In genomic region chr3:43769097-43769470, GRCh38 we compare ENCODE assay signal across 7 cellular contexts.
DNase-seq lines count a peak whose midpoint lies in the region; ATAC-seq and TF ChIP-seq lines count a peak whose summit lies in the region.

No MANE protein-coding gene starts in this region.

- H3K9me3 Mint-ChIP-seq in stimulated activated memory B cell treated with anti-CD40 and anti-IgM and Interleukin-4, amounts not matched to agents 10 μg/mL and 1 μg/mL and 100 μg/mL, for 72 hours = no peaks in the 10 kb centered on the region

- peak overlapping the region; percentile 10 to 37; a peak in 3 of 4 replicates for H3K4me3 ChIP-seq in HCT116 (replicated peaks in 1 of 2; ENCODE audit: low read depth in 1 of 2, low read length in 2 of 2)
- H3K4me3 ChIP-seq in WI38 (ENCODE audit: low read depth, low read length) = 0 out of 2 replicates have a peak overlapping the region, but pooled peaks have one; percentile 22

- H2AFZ ChIP-seq in HCT116 (ENCODE audit: low read depth, low read length, poor library complexity, severe bottlenecking) = peak overlapping the region; percentile 100

- peaks cover 42% of the 10 kb centered on the region for H3K27me3 Mint-ChIP-seq in stimulated activated memory B cell treated with anti-CD40 and anti-IgM and Interleukin-4, amounts not matched to agents 10 μg/mL and 1 μg/mL and 100 μg/mL, for 72 hours

- H3K27ac Mint-ChIP-seq in stimulated activated memory B cell treated with anti-CD40 and anti-IgM and Interleukin-4, amounts not matched to agents 10 μg/mL and 1 μg/mL and 100 μg/mL, for 72 hours = no peak overlapping the region

- H3K9me3 ChIP-seq in HCT116 (ENCODE audit: control insufficient read depth in 1 of 2, insufficient read depth in 1 of 2, low read depth in 1 of 2, low read length in 2 of 2) = no peaks in the 10 kb centered on the region

- TF ChIP-seq CTCF in HCT116 (IDR thresholded peaks at IDR 0.05 in 2 of 3, conservative IDR thresholded peaks at IDR 0.05 in 1 of 3; ENCODE audit: borderline replicate concordance in 1 of 3, insufficient read depth in 1 of 3, low read depth in 2 of 3, low read length in 2 of 3) (no peak), WI38 (IDR thresholded peaks at IDR 0.05; ENCODE audit: low read depth, low read length) (no peak)

- in situ Hi-C loops in ACHN (cut with HindIII; ENCODE audit: low pct_ligation_motif_present, low pct_unique_long_range_greater_than_20kb, low sequenced_read_pairs) = no loop called here

- BruUV-seq in HCT116 (replicated peaks; lab: Mats Ljungman, UMichigan) = no TSS peak

- no peak for DNase-seq in HCT116 (ENCODE audit: low read depth, low spot score)
- DNase-seq in left colon = no peak
- no peak for DNase-seq in HCEC 1CT
- no peak for DNase-seq in activated naive CD4-positive, alpha-beta T cell treated with Interleukin-2 at 50 U/mL for 16 hours
- no peak for DNase-seq in ACHN

- no peaks in the 10 kb centered on the region for H3K27me3 ChIP-seq in HCT116 (ENCODE audit: insufficient read depth, low read length)

- H3K4me1 Mint-ChIP-seq in stimulated activated memory B cell treated with anti-CD40 and anti-IgM and Interleukin-4, amounts not matched to agents 10 μg/mL and 1 μg/mL and 100 μg/mL, for 72 hours = peaks cover 13% of the 10 kb centered on the region

- ATAC-seq in HCT116 = no peak
- peak; percentile 1 for ATAC-seq in left colon
- no peak for ATAC-seq in stimulated activated memory B cell treated with anti-CD40 and anti-IgM and Interleukin-4, amounts not matched to agents 10 μg/mL and 1 μg/mL and 100 μg/mL, for 72 hours

- no peak for TF ChIP-seq RAD21 in HCT116 (IDR thresholded peaks at IDR 0.05; ENCODE audit: low read depth)

- no peaks in the 10 kb centered on the region for H4K20me1 ChIP-seq in HCT116 (ENCODE audit: insufficient read depth)

- H3K79me2 ChIP-seq in HCT116 (ENCODE audit: insufficient read depth, low read length) = no peaks in the 10 kb centered on the region

- intact Hi-C loops in HCT116 (cut with micrococcal nuclease) (loop anchor here (1.0 kb wide), 2 partner anchors 345 to 429 kb away; no protein-coding TSS in a partner anchor), left colon (cut with DNase I, micrococcal nuclease) (no loop called here)

- peak overlapping the region; percentile 8 for H3K4me3 Mint-ChIP-seq in stimulated activated memory B cell treated with anti-CD40 and anti-IgM and Interleukin-4, amounts not matched to agents 10 μg/mL and 1 μg/mL and 100 μg/mL, for 72 hours

- no peak overlapping the region for H3K27ac ChIP-seq in HCT116 (ENCODE audit: low read depth, low read length)

- no peak overlapping the region for H3K9ac ChIP-seq in HCT116 (ENCODE audit: low read length)

- CTCF ChIA-PET in HCT116 (lab: Charles Lee) = interaction anchor here (0.9 to 1.9 kb wide), 6 partner anchors 10 to 345 kb away, joined by 3 to 6 read pairs (median 4); no protein-coding TSS in a partner anchor

- RAD21 ChIA-PET in HCT116 (lab: Charles Lee; ENCODE audit: low non-redundant PET in 1 of 2, low total read pairs in 2 of 2, uncharacterized antibody in 2 of 2, unreplicated experiment in 2 of 2) = no interaction called here

- peak overlapping the region; percentile 78 for H3K4me2 ChIP-seq in HCT116 (ENCODE audit: low read length)

- no peaks in the 10 kb centered on the region for H3K36me3 Mint-ChIP-seq in stimulated activated memory B cell treated with anti-CD40 and anti-IgM and Interleukin-4, amounts not matched to agents 10 μg/mL and 1 μg/mL and 100 μg/mL, for 72 hours

- H3K4me1 ChIP-seq in HCT116 (ENCODE audit: control insufficient read depth in 1 of 2, insufficient read depth in 2 of 2, low read length in 2 of 2) = peaks cover 18 to 39% of the 10 kb centered on the region in 2 experiments

- TF ChIP-seq POLR2A in HCT116 (IDR thresholded peaks at IDR 0.05; ENCODE audit: borderline replicate concordance, extremely low read depth, insufficient read depth, insufficient read length) = no peak

- no peaks in the 10 kb centered on the region for H3K36me3 ChIP-seq in HCT116 (ENCODE audit: control insufficient read depth in 1 of 2, insufficient read depth in 2 of 2, low read length in 2 of 2)

- POLR2A ChIA-PET in HCT116 (lab: Charles Lee) = no interaction called here

- no peaks in the 10 kb centered on the region for H3K9me2 ChIP-seq in HCT116 (ENCODE audit: insufficient read depth)

TF ChIP-seq in HCT116, 20 proteins besides CTCF, POLR2A, EP300 and RAD21:
- peak; percentile 1; the same call in 1 of the 2 replicates for TF ChIP-seq MAX (IDR thresholded peaks at IDR 0.05)
- TF ChIP-seq TCF7L2 (IDR thresholded peaks at IDR 0.05; ENCODE audit: borderline replicate concordance, extremely low read depth, insufficient read depth, insufficient read length) = no peak
TF ChIP-seq in HCT116: peak in this region for 1.
